Comparison of ENCODE assay signal across 11 cellular contexts in genomic region chr2:21175895-21176646, GRCh38. TPM values are rescaled to one million over a fixed set of nuclear protein-coding genes. Genes with fewer than 3 reads are reported as not detected.
DNase-seq lines count a peak whose midpoint lies in the region; ATAC-seq and TF ChIP-seq lines count a peak whose summit lies in the region.
"Had no signal": no experiment of that assay in that cellular context is flagged by ENCODE, and none has a peak within 500 bp of the region (broad histone marks: within the 10 kb centered on the region; RNA-seq: fewer than 3 reads in every experiment).

No MANE protein-coding gene starts in this region.

- no peaks in the 10 kb centered on the region for H3K9me3 ChIP-seq in IMR-90 (ENCODE audit: control insufficient read depth, insufficient read depth, low read length)
- no peaks in the 10 kb centered on the region for H3K9me3 ChIP-seq in cardiac muscle cell (ENCODE audit: low read depth)

- no peak overlapping the region for H2AFZ ChIP-seq in IMR-90 (replicated peaks; ENCODE audit: low read length, poor library complexity)

- H2BK15ac ChIP-seq in IMR-90 (ENCODE audit: low read depth, low read length): no peak overlapping the region

- ATAC-seq in IMR-90 (ENCODE audit: low read depth): no peak
- no peak for ATAC-seq in activated CD4-positive, alpha-beta T cell treated with anti-CD3 and anti-CD28 coated beads for 36 hours
- no peak for ATAC-seq in stimulated activated naive CD8-positive, alpha-beta T cell treated with anti-CD3 and anti-CD28 coated beads, Interleukin-15, amount 100 ng/mL, for 72 hours

- H2BK5ac ChIP-seq in IMR-90 (ENCODE audit: low read depth, low read length, poor library complexity, severe bottlenecking): no peak overlapping the region

- no peak overlapping the region for H3K23ac ChIP-seq in IMR-90 (ENCODE audit: low read depth, low read length)

- H3K36me3 ChIP-seq in IMR-90 (ENCODE audit: control insufficient read depth, insufficient read depth, low read length) (no peaks in the 10 kb centered on the region), cardiac muscle cell (no peaks in the 10 kb centered on the region)

- no peak overlapping the region for H3K27ac ChIP-seq in IMR-90 (ENCODE audit: insufficient read depth, low read length)
- no peak overlapping the region for H3K27ac ChIP-seq in cardiac muscle cell

- intact Hi-C loops in IMR-90 (cut with micrococcal nuclease): loop anchor here (10.0 kb wide), 1 partner anchor 139 kb away; no protein-coding TSS in a partner anchor
- intact Hi-C loops in activated CD4-positive, alpha-beta T cell treated with anti-CD3 and anti-CD28 coated beads for 36 hours (cut with DNase I, micrococcal nuclease): no loop called here

- no peaks in the 10 kb centered on the region for H3K79me1 ChIP-seq in IMR-90 (ENCODE audit: low read depth in 1 of 2, low read length in 2 of 2)

- H3K4ac ChIP-seq in IMR-90 (ENCODE audit: low read depth, low read length): no peak overlapping the region

- dilution Hi-C loops in IMR-90 (cut with HindIII; ENCODE audit: low sequenced_read_pairs, unreplicated experiment): no loop called here

- no peak overlapping the region for H4K8ac ChIP-seq in IMR-90 (ENCODE audit: low read depth in 2 of 2, low read length in 2 of 2)

- no peaks in the 10 kb centered on the region for H3K27me3 ChIP-seq in IMR-90 (ENCODE audit: control insufficient read depth, insufficient read depth, low read length)
- no peaks in the 10 kb centered on the region for H3K27me3 ChIP-seq in cardiac muscle cell

- H3K9ac ChIP-seq in IMR-90 (ENCODE audit: low read depth, low read length): no peak overlapping the region

- DNase-seq in IMR-90: peak; percentile 18
- DNase-seq in SK-MEL-5 (ENCODE audit: low read depth, low spot score): peak; percentile 57
- peak; percentile 2 to 58 for DNase-seq in cardiac muscle cell (ENCODE audit: low read depth in 1 of 2, low spot score in 1 of 2)
- no peak for DNase-seq in retinal pigment epithelial cell (ENCODE audit: low read depth)
- no peak for DNase-seq in activated CD4-positive, alpha-beta T cell treated with anti-CD3 and anti-CD28 coated beads for 36 hours
- DNase-seq in stimulated activated CD4-positive, alpha-beta T cell treated with anti-CD3 and anti-CD28 coated beads, Interleukin-1b, Interleukin-23, amount 100 ng/mL, for 48 hours: no peak
- no peak for DNase-seq in stimulated activated naive CD8-positive, alpha-beta T cell treated with anti-CD3 and anti-CD28 coated beads, Interleukin-15, amount 100 ng/mL, for 72 hours
- no peak for DNase-seq in COLO668 (lab: John Stamatoyannopoulos, UW; ENCODE audit: unreplicated experiment)
- DNase-seq: activated CD4-positive, alpha-beta T cell treated with anti-CD3 and anti-CD28 coated beads for 1 hour; NCI-H1930 had no signal

- in situ Hi-C loops in IMR-90 (cut with MboI; ENCODE audit: low sequenced_read_pairs): no loop called here
- in situ Hi-C loops in SK-MEL-5 (cut with HindIII; ENCODE audit: low pct_unique_long_range_greater_than_20kb, low sequenced_read_pairs): no loop called here

- peak overlapping the region; percentile 40; the same call in 1 of the 2 replicates for H4K5ac ChIP-seq in IMR-90 (ENCODE audit: low read depth, low read length)

- CTCF ChIA-PET in IMR-90 (lab: Yijun Ruan, JAX): interaction anchor here (1.0 to 1.2 kb wide), 2 partner anchors 140 to 246 kb away, joined by 3 read pairs; no protein-coding TSS in a partner anchor
- CTCF ChIA-PET in activated CD4-positive, alpha-beta T cell treated with anti-CD3 and anti-CD28 coated beads for 36 hours (lab: Charles Lee): no interaction called here

- WGBS in IMR-90 (ENCODE audit: extremely low coverage in 2 of 2, insufficient read length in 1 of 2), 2 experiments: 44% methylated on average over 2 of the region's 5 CpGs; no CpG with 5 or more reads in 1 of the 2 experiments

- TF ChIP-seq RAD21 in IMR-90 (IDR thresholded peaks at IDR 0.05; ENCODE audit: low read length): peak; percentile 44

- no peaks in the 10 kb centered on the region for H3K27me3 Mint-ChIP-seq in activated CD4-positive, alpha-beta T cell treated with anti-CD3 and anti-CD28 coated beads for 36 hours
- no peaks in the 10 kb centered on the region for H3K27me3 Mint-ChIP-seq in stimulated activated naive CD8-positive, alpha-beta T cell treated with anti-CD3 and anti-CD28 coated beads, Interleukin-15, amount 100 ng/mL, for 72 hours
- H3K27me3 Mint-ChIP-seq: central memory CD8-positive, alpha-beta T cell had no signal

- H2BK20ac ChIP-seq in IMR-90 (ENCODE audit: low read depth, low read length): no peak overlapping the region

- no peak overlapping the region for H2AK5ac ChIP-seq in IMR-90 (ENCODE audit: low read depth, low read length)

- H3K56ac ChIP-seq in IMR-90 (ENCODE audit: extremely low read depth, insufficient read depth, low read length): no peak overlapping the region

- H3K27ac Mint-ChIP-seq in activated CD4-positive, alpha-beta T cell treated with anti-CD3 and anti-CD28 coated beads for 36 hours: no peak overlapping the region
- no peak overlapping the region for H3K27ac Mint-ChIP-seq in stimulated activated naive CD8-positive, alpha-beta T cell treated with anti-CD3 and anti-CD28 coated beads, Interleukin-15, amount 100 ng/mL, for 72 hours

- no peak overlapping the region for H4K91ac ChIP-seq in IMR-90 (ENCODE audit: insufficient read depth, low read depth, low read length)

- POLR2A ChIA-PET in IMR-90 (lab: Charles Lee; ENCODE audit: unreplicated experiment): no interaction called here
- POLR2A ChIA-PET in activated CD4-positive, alpha-beta T cell treated with anti-CD3 and anti-CD28 coated beads for 36 hours (lab: Charles Lee): no interaction called here

- no TSS peak for BruUV-seq in IMR-90 (replicated peaks; lab: Mats Ljungman, UMichigan)

- no peaks in the 10 kb centered on the region for H3K9me1 ChIP-seq in IMR-90 (ENCODE audit: insufficient read depth, low read length)

- H3K4me1 ChIP-seq in IMR-90 (ENCODE audit: control insufficient read depth, insufficient read depth, low read length) (no peaks in the 10 kb centered on the region), cardiac muscle cell (ENCODE audit: low read depth) (peaks cover 7% of the 10 kb centered on the region)

- no peak for TF ChIP-seq POLR2A in IMR-90 (IDR thresholded peaks at IDR 0.05; ENCODE audit: low read depth, low read length)

- no peak overlapping the region for H2AK9ac ChIP-seq in IMR-90 (replicated peaks; ENCODE audit: low read depth, low read length, poor library complexity)

- H3K4me2 ChIP-seq in IMR-90 (ENCODE audit: low read depth, low read length): no peak overlapping the region

- H2BK120ac ChIP-seq in IMR-90 (ENCODE audit: low read depth, low read length): no peak overlapping the region

- H3K4me3 ChIP-seq in IMR-90 (ENCODE audit: insufficient read depth, low read depth, low read length) (no peak overlapping the region), cardiac muscle cell (no peak overlapping the region), retinal pigment epithelial cell (ENCODE audit: low read length) (no peak overlapping the region)

- no peak overlapping the region for H3K4me3 Mint-ChIP-seq in activated CD4-positive, alpha-beta T cell treated with anti-CD3 and anti-CD28 coated beads for 36 hours
- H3K4me3 Mint-ChIP-seq in stimulated activated naive CD8-positive, alpha-beta T cell treated with anti-CD3 and anti-CD28 coated beads, Interleukin-15, amount 100 ng/mL, for 72 hours: no peak overlapping the region
- H3K4me3 Mint-ChIP-seq: central memory CD8-positive, alpha-beta T cell had no signal

- no peaks in the 10 kb centered on the region for H3K9me3 Mint-ChIP-seq in activated CD4-positive, alpha-beta T cell treated with anti-CD3 and anti-CD28 coated beads for 36 hours (ENCODE audit: low read depth)
- H3K9me3 Mint-ChIP-seq in stimulated activated naive CD8-positive, alpha-beta T cell treated with anti-CD3 and anti-CD28 coated beads, Interleukin-15, amount 100 ng/mL, for 72 hours: peaks cover 0 to 5% of the 10 kb centered on the region in 2 donors
- H3K9me3 Mint-ChIP-seq: central memory CD8-positive, alpha-beta T cell had no signal

- peak overlapping the region; percentile 36; the same call in 1 of the 2 replicates for H3K18ac ChIP-seq in IMR-90 (ENCODE audit: low read depth, low read length)

- no peaks in the 10 kb centered on the region for H3K36me3 Mint-ChIP-seq in activated CD4-positive, alpha-beta T cell treated with anti-CD3 and anti-CD28 coated beads for 36 hours (ENCODE audit: low read depth)

- H4K20me1 ChIP-seq in IMR-90 (ENCODE audit: insufficient read depth, low read length): no peaks in the 10 kb centered on the region

- no peak overlapping the region for H3K14ac ChIP-seq in IMR-90 (replicated peaks; ENCODE audit: low read depth, low read length)

- H3K4me1 Mint-ChIP-seq in activated CD4-positive, alpha-beta T cell treated with anti-CD3 and anti-CD28 coated beads for 36 hours: no peaks in the 10 kb centered on the region
- no peaks in the 10 kb centered on the region for H3K4me1 Mint-ChIP-seq in stimulated activated naive CD8-positive, alpha-beta T cell treated with anti-CD3 and anti-CD28 coated beads, Interleukin-15, amount 100 ng/mL, for 72 hours
- H3K4me1 Mint-ChIP-seq: central memory CD8-positive, alpha-beta T cell had no signal

- TF ChIP-seq CTCF in IMR-90 (conservative IDR thresholded peaks at IDR 0.05; ENCODE audit: low read depth, low read length): peak; percentile 38; the same call in 1 of the 2 replicates
- TF ChIP-seq CTCF in cardiac muscle cell (IDR thresholded peaks at IDR 0.05; ENCODE audit: low read depth, low read length): no peak
- peak; percentile 33 for TF ChIP-seq CTCF in retinal pigment epithelial cell (conservative IDR thresholded peaks at IDR 0.05; ENCODE audit: low read depth, low read length)

TF ChIP-seq in IMR-90, 13 proteins besides CTCF, POLR2A, EP300 and RAD21:
- TF ChIP-seq BHLHE40 (IDR thresholded peaks at IDR 0.05; ENCODE audit: low read depth, low read length): no peak
- TF ChIP-seq SMC3 (IDR thresholded peaks at IDR 0.05; ENCODE audit: low read depth, low read length): peak; percentile 14; the same call in 1 of the 2 replicates

RNA-seq across cellular contexts. Expression of gene TDRD15, which starts 52.3 kb away (rescaled TPM):
- total RNA-seq in IMR-90 (2012; rRNA removed) (not detected in 2 replicates), cardiac muscle cell (not detected in 2 replicates)
- polyA plus RNA-seq in IMR-90 (2012; rRNA removed) (not detected in 2 replicates), cardiac muscle cell (not detected in 2 replicates)
- polyA plus RNA-seq in IMR-90 (2012; cell fraction: cytosol; rRNA removed): not detected in 2 replicates
- polyA plus RNA-seq in IMR-90 (2012; cell fraction: nucleus; rRNA removed; ENCODE audit: low replicate concordance): not detected in 2 replicates
- 0.03 and 0.16 TPM in 2 replicates for total RNA-seq in SK-MEL-5 (2014; rRNA removed; shearing (Covaris generic))
- polyA plus RNA-seq in SK-MEL-5 (2015; cell fraction: cytosol; rRNA removed): 0.03 and 0.05 TPM in 2 replicates
- not detected in 2 replicates for polyA plus RNA-seq in SK-MEL-5 (2015; cell fraction: nucleus; rRNA removed)
- total RNA-seq in activated CD4-positive, alpha-beta T cell treated with anti-CD3 and anti-CD28 coated beads for 36 hours: not detected

Comparison
In these comparisons a context has a peak if more than half of its experiments do, and no peak if none do; other contexts are left out.
1. DNase-seq: peak in IMR-90 (single experiment), SK-MEL-5 (single experiment) and cardiac muscle cell (2 of 2); none in retinal pigment epithelial cell (single experiment), activated CD4-positive, alpha-beta T cell treated with anti-CD3 and anti-CD28 coated beads for 36 hours (single experiment), stimulated activated CD4-positive, alpha-beta T cell treated with anti-CD3 and anti-CD28 coated beads, Interleukin-1b, Interleukin-23, amount 100 ng/mL, for 48 hours (single experiment), stimulated activated naive CD8-positive, alpha-beta T cell treated with anti-CD3 and anti-CD28 coated beads, Interleukin-15, amount 100 ng/mL, for 72 hours (0 of 2) and COLO668 (single experiment).